In genomic region chr1:3193811-3194210, GRCh38 we compare ENCODE assay signal across 27 cellular contexts.
"Had no signal": no experiment of that assay in that cellular context is flagged by ENCODE, and none has a peak within 500 bp of the region (broad histone marks: within the 10 kb centered on the region; RNA-seq: fewer than 3 reads in every experiment).

No MANE protein-coding gene starts in this region.

- H3K4me3 ChIP-seq: MG63, SK-N-MC had no signal

- H3K36me3 Mint-ChIP-seq: activated CD8-positive, alpha-beta memory T cell treated with anti-CD3 and anti-CD28 coated beads, Interleukin-2, amount 10 ng/mL, durations not matched to agents 7 days and 5 days; activated naive CD8-positive, alpha-beta T cell; T-cell had no signal

- H3K27ac ChIP-seq: SK-N-MC had no signal

- H3K27me3 Mint-ChIP-seq: activated CD4-positive, alpha-beta T cell treated with anti-CD3 and anti-CD28 coated beads, Interleukin-2, amount 10 ng/mL, durations not matched to agents 24 days and 14 days; activated CD8-positive, alpha-beta memory T cell treated with anti-CD3 and anti-CD28 coated beads, Interleukin-2, amount 10 ng/mL, durations not matched to agents 7 days and 5 days; activated naive CD8-positive, alpha-beta T cell had no signal

- H3K4me3 Mint-ChIP-seq: activated B cell treated with CpG ODN at 0.5 μM for 24 hours; activated CD4-positive, alpha-beta T cell treated with anti-CD3 and anti-CD28 coated beads, Interleukin-2, amount 10 ng/mL, durations not matched to agents 24 days and 14 days; activated CD8-positive, alpha-beta memory T cell treated with anti-CD3 and anti-CD28 coated beads, Interleukin-2, amount 10 ng/mL, durations not matched to agents 7 days and 5 days; activated naive CD8-positive, alpha-beta T cell; activated T-cell treated with anti-CD3 and anti-CD28 coated beads, Interleukin-2, amount 50 U/mL, for 24 hours; activated T-helper 1 cell treated with anti-CD3 and anti-CD28 coated beads, Interleukin-12 subunit alpha, Interleukin-12 subunit beta, Interleukin-2, Interleukin-4 antibody, amounts not matched to agents 30 ng/mL and 10 ng/mL and 1 ng/mL, durations not matched to agents 14 hours and 24 hours and 36 hours; T-cell had no signal

- ATAC-seq: activated CD8-positive, alpha-beta memory T cell treated with anti-CD3 and anti-CD28 coated beads, Interleukin-2, amount 10 ng/mL, durations not matched to agents 7 days and 5 days; Panc1; Right ventricle myocardium inferior; T-cell had no signal

- H3K27ac Mint-ChIP-seq: activated B cell treated with CpG ODN at 0.5 μM for 24 hours; activated CD4-positive, alpha-beta T cell treated with anti-CD3 and anti-CD28 coated beads, Interleukin-2, amount 10 ng/mL, durations not matched to agents 24 days and 14 days; activated CD8-positive, alpha-beta memory T cell treated with anti-CD3 and anti-CD28 coated beads, Interleukin-2, amount 10 ng/mL, durations not matched to agents 7 days and 5 days; activated naive CD8-positive, alpha-beta T cell; activated T-cell treated with anti-CD3 and anti-CD28 coated beads, Interleukin-2, amount 50 U/mL, for 24 hours; activated T-helper 1 cell treated with anti-CD3 and anti-CD28 coated beads, Interleukin-12 subunit alpha, Interleukin-12 subunit beta, Interleukin-2, Interleukin-4 antibody, amounts not matched to agents 30 ng/mL and 10 ng/mL and 1 ng/mL, durations not matched to agents 14 hours and 24 hours and 36 hours; T-cell had no signal

- H3K4me1 Mint-ChIP-seq: activated B cell treated with CpG ODN at 0.5 μM for 24 hours; activated CD4-positive, alpha-beta T cell treated with anti-CD3 and anti-CD28 coated beads, Interleukin-2, amount 10 ng/mL, durations not matched to agents 24 days and 14 days; activated CD8-positive, alpha-beta memory T cell treated with anti-CD3 and anti-CD28 coated beads, Interleukin-2, amount 10 ng/mL, durations not matched to agents 7 days and 5 days; T-cell had no signal

- H3K27me3 ChIP-seq: MG63 had no signal

- DNase-seq: activated B cell treated with CpG ODN at 0.5 μM for 24 hours; activated CD4-positive, alpha-beta T cell treated with anti-CD3 and anti-CD28 coated beads for 1 hour; activated CD4-positive, alpha-beta T cell treated with anti-CD3 and anti-CD28 coated beads, Interleukin-2, amount 10 ng/mL, durations not matched to agents 24 days and 14 days; activated CD4-positive, alpha-beta T cell treated with anti-CD3 and anti-CD28 coated beads, Interleukin-2, amount 50 U/mL, for 48 hours; activated CD8-positive, alpha-beta memory T cell treated with anti-CD3 and anti-CD28 coated beads, Interleukin-2, amount 10 ng/mL, durations not matched to agents 7 days and 5 days; activated effector memory CD4-positive, alpha-beta T cell treated with Interleukin-2 at 50 U/mL for 16 hours; activated naive CD4-positive, alpha-beta T cell; activated T-cell treated with anti-CD3 and anti-CD28 coated beads, Interleukin-2, amount 50 U/mL, for 24 hours; MG63; MV-4-11; NCI-H1105; NCI-H1436; NCI-H187; NCI-H2081; NCI-H510A treated with DMSO at 0.1 percent for 48 hours; NCI-H69; NK-92 treated with Interleukin-12 subunit alpha and Interleukin-12 subunit beta, amount 100 ng/mL, for 24 hours; OCI-M1; RPMI8226; T-cell; T-helper 2 cell; T1000 had no signal

- H3K9me3 ChIP-seq: MG63 had no signal

- H3K9me3 Mint-ChIP-seq: activated B cell treated with CpG ODN at 0.5 μM for 24 hours; activated CD4-positive, alpha-beta T cell treated with anti-CD3 and anti-CD28 coated beads, Interleukin-2, amount 10 ng/mL, durations not matched to agents 24 days and 14 days; activated T-cell treated with anti-CD3 and anti-CD28 coated beads, Interleukin-2, amount 50 U/mL, for 24 hours; activated T-helper 1 cell treated with anti-CD3 and anti-CD28 coated beads, Interleukin-12 subunit alpha, Interleukin-12 subunit beta, Interleukin-2, Interleukin-4 antibody, amounts not matched to agents 30 ng/mL and 10 ng/mL and 1 ng/mL, durations not matched to agents 14 hours and 24 hours and 36 hours; T-cell had no signal

- H3K36me3 ChIP-seq: MG63 had no signal
